In genomic region chr11:73902303-73902702, GRCh38 we compare ENCODE assay signal across 24 cellular contexts. TPM values are rescaled to one million over a fixed set of nuclear protein-coding genes. Genes with fewer than 3 reads are reported as not detected.
A peak's percentile ranks its signal among the peaks of the same experiment; 100 is the strongest.
DNase-seq lines count a peak whose midpoint lies in the region; ATAC-seq and TF ChIP-seq lines count a peak whose summit lies in the region.
"Had no signal": no experiment of that assay in that cellular context is flagged by ENCODE, and none has a peak within 500 bp of the region (broad histone marks: within the 10 kb centered on the region; RNA-seq: fewer than 3 reads in every experiment).

No MANE protein-coding gene starts in this region.

- no peak overlapping the region for H4K5ac ChIP-seq in IMR-90 (ENCODE audit: low read depth, low read length)

- H3K9ac ChIP-seq in IMR-90 (ENCODE audit: low read depth, low read length), result no peak overlapping the region

- no peaks in the 10 kb centered on the region for H4K20me1 ChIP-seq in IMR-90 (ENCODE audit: insufficient read depth, low read length)

- no peak overlapping the region for H2AK9ac ChIP-seq in IMR-90 (replicated peaks; ENCODE audit: low read depth, low read length, poor library complexity)

- H3K4me3 ChIP-seq in IMR-90 (ENCODE audit: insufficient read depth, low read depth, low read length), result no peak overlapping the region
- H3K4me3 ChIP-seq: PC-9, SJCRH30 had no signal

- in situ Hi-C loops in IMR-90 (cut with MboI; ENCODE audit: low sequenced_read_pairs), result no loop called here

- no peaks in the 10 kb centered on the region for H3K4me1 ChIP-seq in IMR-90 (ENCODE audit: control insufficient read depth, insufficient read depth, low read length)
- H3K4me1 ChIP-seq: BE2C, SJCRH30 had no signal

- no peak overlapping the region for H4K8ac ChIP-seq in IMR-90 (ENCODE audit: low read depth in 2 of 2, low read length in 2 of 2)

- H2BK15ac ChIP-seq in IMR-90 (ENCODE audit: low read depth, low read length), result no peak overlapping the region

- H3K9me3 ChIP-seq in IMR-90 (ENCODE audit: control insufficient read depth, insufficient read depth, low read length), result no peaks in the 10 kb centered on the region
- H3K9me3 ChIP-seq: BE2C, SJCRH30 had no signal

- H3K79me1 ChIP-seq in IMR-90 (ENCODE audit: low read depth in 1 of 2, low read length in 2 of 2), result no peaks in the 10 kb centered on the region

- H2AK5ac ChIP-seq in IMR-90 (ENCODE audit: low read depth, low read length), result no peak overlapping the region

- no peaks in the 10 kb centered on the region for H3K27me3 ChIP-seq in IMR-90 (ENCODE audit: control insufficient read depth, insufficient read depth, low read length)
- H3K27me3 ChIP-seq: BE2C, SJCRH30 had no signal

- no peak for TF ChIP-seq RAD21 in IMR-90 (IDR thresholded peaks at IDR 0.05; ENCODE audit: low read length)

- peaks cover 2% of the 10 kb centered on the region; the same call in 1 of the 2 replicates for H3K9me1 ChIP-seq in IMR-90 (ENCODE audit: insufficient read depth, low read length)

- no peak overlapping the region for H3K18ac ChIP-seq in IMR-90 (ENCODE audit: low read depth, low read length)

- H3K23ac ChIP-seq in IMR-90 (ENCODE audit: low read depth, low read length), result no peak overlapping the region

- WGBS in IMR-90 (ENCODE audit: extremely low coverage in 2 of 2, insufficient read length in 1 of 2), 2 experiments, result no CpG with 5 or more reads among the region's 1 CpG

- TF ChIP-seq POLR2A in IMR-90 (IDR thresholded peaks at IDR 0.05; ENCODE audit: low read depth, low read length), result no peak

- H3K36me3 ChIP-seq in IMR-90 (ENCODE audit: control insufficient read depth, insufficient read depth, low read length), result peaks cover 11% of the 10 kb centered on the region

- peak overlapping the region; percentile 0 for H3K27ac Mint-ChIP-seq in activated T-cell treated with anti-CD3 and anti-CD28 coated beads, Interleukin-2, amount 50 U/mL, for 24 hours
- peak overlapping the region; percentile 59 for H3K27ac Mint-ChIP-seq in progenitor cell of endocrine pancreas

- H3K9me3 Mint-ChIP-seq in activated T-cell treated with anti-CD3 and anti-CD28 coated beads, Interleukin-2, amount 50 U/mL, for 24 hours, result no peaks in the 10 kb centered on the region
- no peaks in the 10 kb centered on the region for H3K9me3 Mint-ChIP-seq in progenitor cell of endocrine pancreas (ENCODE audit: low read depth)

- no peak overlapping the region for H4K91ac ChIP-seq in IMR-90 (ENCODE audit: insufficient read depth, low read depth, low read length)

- no peak overlapping the region for H3K4ac ChIP-seq in IMR-90 (ENCODE audit: low read depth, low read length)

- ATAC-seq in IMR-90 (ENCODE audit: low read depth), result no peak
- ATAC-seq: Right ventricle myocardium inferior, SK-N-SH treated with all-trans-retinoic acid at 6 μM for 48 hours had no signal

- no peak overlapping the region for H2BK120ac ChIP-seq in IMR-90 (ENCODE audit: low read depth, low read length)

- no peak overlapping the region for H3K4me2 ChIP-seq in IMR-90 (ENCODE audit: low read depth, low read length)
- H3K4me2 ChIP-seq: PC-9 had no signal

- H3K4me1 Mint-ChIP-seq in activated T-cell treated with anti-CD3 and anti-CD28 coated beads, Interleukin-2, amount 50 U/mL, for 24 hours (ENCODE audit: low read depth), result no peaks in the 10 kb centered on the region
- H3K4me1 Mint-ChIP-seq in progenitor cell of endocrine pancreas (ENCODE audit: low read depth), result no peaks in the 10 kb centered on the region

- CTCF ChIA-PET in IMR-90 (lab: Yijun Ruan, JAX), result no interaction called here

- H3K36me3 Mint-ChIP-seq in activated T-cell treated with anti-CD3 and anti-CD28 coated beads, Interleukin-2, amount 50 U/mL, for 24 hours (ENCODE audit: low read depth), result peaks cover 58% of the 10 kb centered on the region
- peaks cover 15% of the 10 kb centered on the region for H3K36me3 Mint-ChIP-seq in progenitor cell of endocrine pancreas (ENCODE audit: insufficient read depth)

- POLR2A ChIA-PET in IMR-90 (lab: Charles Lee; ENCODE audit: unreplicated experiment), result no interaction called here

- no peak overlapping the region for H3K4me3 Mint-ChIP-seq in activated T-cell treated with anti-CD3 and anti-CD28 coated beads, Interleukin-2, amount 50 U/mL, for 24 hours
- H3K4me3 Mint-ChIP-seq in progenitor cell of endocrine pancreas (ENCODE audit: low read depth), result no peak overlapping the region

- dilution Hi-C loops in IMR-90 (cut with HindIII; ENCODE audit: low sequenced_read_pairs, unreplicated experiment), result no loop called here

- no TSS peak for BruUV-seq in IMR-90 (replicated peaks; lab: Mats Ljungman, UMichigan)

- no peak overlapping the region for H3K56ac ChIP-seq in IMR-90 (ENCODE audit: extremely low read depth, insufficient read depth, low read length)

- no peak for TF ChIP-seq CTCF in IMR-90 (conservative IDR thresholded peaks at IDR 0.05; ENCODE audit: low read depth, low read length)
- no peak for TF ChIP-seq CTCF in progenitor cell of endocrine pancreas (IDR thresholded peaks at IDR 0.05; ENCODE audit: unreplicated experiment)

- 0 out of 2 replicates have a peak overlapping the region, but pooled peaks have one; percentile 40 for H2BK20ac ChIP-seq in IMR-90 (ENCODE audit: low read depth, low read length)

- no peak overlapping the region for H2BK5ac ChIP-seq in IMR-90 (ENCODE audit: low read depth, low read length, poor library complexity, severe bottlenecking)

- H3K27ac ChIP-seq in IMR-90 (ENCODE audit: insufficient read depth, low read length), result no peak overlapping the region
- H3K27ac ChIP-seq: 22Rv1, HL-60, PC-9, SJCRH30 had no signal

- DNase-seq in activated T-cell treated with anti-CD3 and anti-CD28 coated beads, Interleukin-2, amount 50 U/mL, for 24 hours, result no peak
- DNase-seq in activated T-cell treated with anti-CD3 and anti-CD28 coated beads, Interleukin-2, amount 50 U/mL, for 1 hour, result no peak
- DNase-seq in IMR-90 (no peak), progenitor cell of endocrine pancreas (ENCODE audit: low spot score, unreplicated experiment) (no peak), NCI-H345 (lab: John Stamatoyannopoulos, UW) (no peak), NCI-H187 (lab: John Stamatoyannopoulos, UW) (no peak)
- DNase-seq: ACHN, BE2C, Calu3, DND-41, KBM-7, MV-4-11, NCI-H1105, NCI-H1436 treated with DMSO at 0.1 percent for 48 hours, NCI-H2029, NCI-H526 treated with DMSO at 0.1 percent for 48 hours, PC-9, SJCRH30 had no signal

- no peak overlapping the region for H3K14ac ChIP-seq in IMR-90 (replicated peaks; ENCODE audit: low read depth, low read length)

- H3K27me3 Mint-ChIP-seq in activated T-cell treated with anti-CD3 and anti-CD28 coated beads, Interleukin-2, amount 50 U/mL, for 24 hours, result no peaks in the 10 kb centered on the region
- H3K27me3 Mint-ChIP-seq in progenitor cell of endocrine pancreas, result no peaks in the 10 kb centered on the region

- no peak overlapping the region for H2AFZ ChIP-seq in IMR-90 (replicated peaks; ENCODE audit: low read length, poor library complexity)
- H2AFZ ChIP-seq: PC-9 had no signal

- intact Hi-C loops in IMR-90 (cut with micrococcal nuclease), result no loop called here

TF ChIP-seq in IMR-90, 13 proteins besides CTCF, POLR2A, EP300 and RAD21 (continues in another document):
- TF ChIP-seq CEBPB (IDR thresholded peaks at IDR 0.05; ENCODE audit: low read depth, low read length), result no peak
- TF ChIP-seq ELK1 (IDR thresholded peaks at IDR 0.05; ENCODE audit: borderline replicate concordance, low read depth, low read length), result no peak
- no peak for TF ChIP-seq MXI1 (IDR thresholded peaks at IDR 0.05; ENCODE audit: borderline replicate concordance, low read depth, low read length)
- no peak for TF ChIP-seq USF2 (IDR thresholded peaks at IDR 0.05; ENCODE audit: low read depth, low read length)
- peak; percentile 51 for TF ChIP-seq MAFK (IDR thresholded peaks at IDR 0.05; ENCODE audit: low read depth, low read length)
- no peak for TF ChIP-seq FOS (IDR thresholded peaks at IDR 0.05; ENCODE audit: low read depth, low read length)
- TF ChIP-seq NFE2L2 (IDR thresholded peaks at IDR 0.05; ENCODE audit: low read depth, low read length), result peak; percentile 57; the same call in 1 of the 2 replicates
- no peak for TF ChIP-seq MAZ (IDR thresholded peaks at IDR 0.05; ENCODE audit: borderline replicate concordance, low read depth, low read length)
- TF ChIP-seq SMC3 (IDR thresholded peaks at IDR 0.05; ENCODE audit: low read depth, low read length), result no peak
- TF ChIP-seq RCOR1 (IDR thresholded peaks at IDR 0.05; ENCODE audit: insufficient replicate concordance, low read length), result no peak
- no peak for TF ChIP-seq RFX5 (IDR thresholded peaks at IDR 0.05; ENCODE audit: low read depth, low read length)

RNA-seq across cellular contexts. Expression of gene PAAF1, which starts 25.5 kb away (rescaled TPM):
- total RNA-seq in IMR-90 (2012; rRNA removed), result 15.0 and 15.1 TPM in 2 replicates
- polyA plus RNA-seq in IMR-90 (2012; rRNA removed), result 12.6 and 16.4 TPM in 2 replicates
- polyA plus RNA-seq in IMR-90 (2012; cell fraction: cytosol; rRNA removed), result 4.6 and 6.3 TPM in 2 replicates
- polyA plus RNA-seq in IMR-90 (2012; cell fraction: nucleus; rRNA removed; ENCODE audit: low replicate concordance), result 4.6 and 22.0 TPM in 2 replicates
- total RNA-seq in progenitor cell of endocrine pancreas, result 29.3 and 30.8 TPM in 2 replicates

RNA-seq across cellular contexts. Expression of gene COA4, which starts 25.7 kb away (rescaled TPM):
- total RNA-seq in IMR-90 (2012; rRNA removed), result 78.0 and 95.5 TPM in 2 replicates
- polyA plus RNA-seq in IMR-90 (2012; rRNA removed), result 97.4 and 117 TPM in 2 replicates
- 166 and 219 TPM in 2 replicates for polyA plus RNA-seq in IMR-90 (2012; cell fraction: cytosol; rRNA removed)
- 67.1 and 69.9 TPM in 2 replicates for polyA plus RNA-seq in IMR-90 (2012; cell fraction: nucleus; rRNA removed; ENCODE audit: low replicate concordance)
- 71.3 and 75.8 TPM in 2 replicates for total RNA-seq in progenitor cell of endocrine pancreas

RNA-seq across cellular contexts. Expression of gene DNAJB13, which starts 48.5 kb away (rescaled TPM):
- total RNA-seq in IMR-90 (2012; rRNA removed) (0.18 and 0.28 TPM in 2 replicates), progenitor cell of endocrine pancreas (1.1 and 1.4 TPM in 2 replicates)
- 0.10 and 0.48 TPM in 2 replicates for polyA plus RNA-seq in IMR-90 (2012; rRNA removed)
- polyA plus RNA-seq in IMR-90 (2012; cell fraction: cytosol; rRNA removed), result 0.14 TPM in 1 of 2 replicates, not detected in the other
- 0.15 and 0.33 TPM in 2 replicates for polyA plus RNA-seq in IMR-90 (2012; cell fraction: nucleus; rRNA removed; ENCODE audit: low replicate concordance)
- total RNA-seq: LHCN-M2, NCI-H460, Right ventricle myocardium inferior, SJCRH30 had no signal
